ENCODE assay signal across 11 cellular contexts in genomic region chr3:151283907-151284461, GRCh38. TPM values are rescaled to one million over a fixed set of nuclear protein-coding genes. Genes with fewer than 3 reads are reported as not detected.
DNase-seq lines count a peak whose midpoint lies in the region; ATAC-seq and TF ChIP-seq lines count a peak whose summit lies in the region.
"Had no signal": no experiment of that assay in that cellular context is flagged by ENCODE, and none has a peak within 500 bp of the region (broad histone marks: within the 10 kb centered on the region; RNA-seq: fewer than 3 reads in every experiment).

No MANE protein-coding gene starts in this region.

- peaks cover 47% of the 10 kb centered on the region for H3K4me1 Mint-ChIP-seq in activated CD8-positive, alpha-beta memory T cell treated with anti-CD3 and anti-CD28 coated beads, Interleukin-2, amount 10 ng/mL, durations not matched to agents 7 days and 5 days
- H3K4me1 Mint-ChIP-seq in stimulated activated naive CD8-positive, alpha-beta T cell treated with anti-CD3 and anti-CD28 coated beads, Interleukin-15, amount 100 ng/mL, for 72 hours = peaks cover 39% of the 10 kb centered on the region

- ATAC-seq in activated CD8-positive, alpha-beta memory T cell treated with anti-CD3 and anti-CD28 coated beads, Interleukin-2, amount 10 ng/mL, durations not matched to agents 7 days and 5 days = peak; percentile 74
- ATAC-seq in stimulated activated naive CD8-positive, alpha-beta T cell treated with anti-CD3 and anti-CD28 coated beads, Interleukin-15, amount 100 ng/mL, for 72 hours = peak; percentile 81
- no peak for ATAC-seq in HG02885 (IDR thresholded peaks at IDR 0.05; ENCODE audit: poor library complexity, unreplicated experiment)
- no peak for ATAC-seq in HG02938 (IDR thresholded peaks at IDR 0.05; ENCODE audit: unreplicated experiment)

- peak overlapping the region; percentile 13; the same call in 1 of the 2 replicates for H3K27ac ChIP-seq in VCaP

- DNase-seq in activated CD8-positive, alpha-beta memory T cell treated with anti-CD3 and anti-CD28 coated beads, Interleukin-2, amount 10 ng/mL, durations not matched to agents 7 days and 5 days = no peak
- no peak for DNase-seq in activated CD8-positive, alpha-beta memory T cell treated with anti-CD3 and anti-CD28 coated beads, Interleukin-2, amount 50 U/mL, for 4 hours
- DNase-seq in foreskin fibroblast (peak; percentile 14 to 20), inferior parietal cortex (ENCODE audit: extremely low spot score) (no peak)
- peak in 1 of 2 donors; percentile 21 for DNase-seq in stimulated activated naive CD8-positive, alpha-beta T cell treated with anti-CD3 and anti-CD28 coated beads, Interleukin-15, amount 100 ng/mL, for 72 hours
- DNase-seq: effector memory CD4-positive, alpha-beta T cell; NCI-H2107; nucleus accumbens had no signal

- H3K4me3 Mint-ChIP-seq in activated CD8-positive, alpha-beta memory T cell treated with anti-CD3 and anti-CD28 coated beads, Interleukin-2, amount 10 ng/mL, durations not matched to agents 7 days and 5 days = peak overlapping the region; percentile 31
- H3K4me3 Mint-ChIP-seq in stimulated activated naive CD8-positive, alpha-beta T cell treated with anti-CD3 and anti-CD28 coated beads, Interleukin-15, amount 100 ng/mL, for 72 hours = peak overlapping the region; percentile 16 to 19

- no peaks in the 10 kb centered on the region for H3K27me3 Mint-ChIP-seq in activated CD8-positive, alpha-beta memory T cell treated with anti-CD3 and anti-CD28 coated beads, Interleukin-2, amount 10 ng/mL, durations not matched to agents 7 days and 5 days
- H3K27me3 Mint-ChIP-seq in stimulated activated naive CD8-positive, alpha-beta T cell treated with anti-CD3 and anti-CD28 coated beads, Interleukin-15, amount 100 ng/mL, for 72 hours = no peaks in the 10 kb centered on the region

- no peak overlapping the region for H3K4me3 ChIP-seq in foreskin fibroblast (ENCODE audit: low read depth in 1 of 2, low read length in 2 of 2)

- CTCF ChIA-PET in activated CD8-positive, alpha-beta memory T cell treated with anti-CD3 and anti-CD28 coated beads, Interleukin-2, amount 10 ng/mL, durations not matched to agents 7 days and 5 days (lab: Charles Lee) = interaction anchor here (0.8 to 2.4 kb wide), 12 partner anchors 44 to 132 kb away, joined by 3 to 32 read pairs (median 6); partner anchors contain the start of gene P2RY13

- peak overlapping the region; percentile 74 for H3K27ac Mint-ChIP-seq in activated CD8-positive, alpha-beta memory T cell treated with anti-CD3 and anti-CD28 coated beads, Interleukin-2, amount 10 ng/mL, durations not matched to agents 7 days and 5 days
- peak overlapping the region in 1 of 2 donors; percentile 11 for H3K27ac Mint-ChIP-seq in stimulated activated naive CD8-positive, alpha-beta T cell treated with anti-CD3 and anti-CD28 coated beads, Interleukin-15, amount 100 ng/mL, for 72 hours

- TF ChIP-seq CTCF in VCaP (conservative IDR thresholded peaks at IDR 0.05) (no peak), foreskin fibroblast (IDR thresholded peaks at IDR 0.05; ENCODE audit: low read depth, low read length) (no peak)

- no peaks in the 10 kb centered on the region for H3K36me3 Mint-ChIP-seq in activated CD8-positive, alpha-beta memory T cell treated with anti-CD3 and anti-CD28 coated beads, Interleukin-2, amount 10 ng/mL, durations not matched to agents 7 days and 5 days

- no peaks in the 10 kb centered on the region for H3K9me3 Mint-ChIP-seq in activated CD8-positive, alpha-beta memory T cell treated with anti-CD3 and anti-CD28 coated beads, Interleukin-2, amount 10 ng/mL, durations not matched to agents 7 days and 5 days (ENCODE audit: low read depth)
- H3K9me3 Mint-ChIP-seq in stimulated activated naive CD8-positive, alpha-beta T cell treated with anti-CD3 and anti-CD28 coated beads, Interleukin-15, amount 100 ng/mL, for 72 hours = no peaks in the 10 kb centered on the region

RNA-seq across cellular contexts. Expression of gene P2RY14, which starts 5.6 kb away (rescaled TPM):
- 1 to 10 TPM; 2.2 to 4.7 TPM for total RNA-seq in activated CD8-positive, alpha-beta memory T cell treated with anti-CD3 and anti-CD28 coated beads, Interleukin-2, amount 10 ng/mL, durations not matched to agents 7 days and 5 days

RNA-seq across cellular contexts. Expression of gene GPR87, which starts 32.6 kb away (rescaled TPM):
- under 1 TPM; 0.40 to 0.53 TPM for total RNA-seq in activated CD8-positive, alpha-beta memory T cell treated with anti-CD3 and anti-CD28 coated beads, Interleukin-2, amount 10 ng/mL, durations not matched to agents 7 days and 5 days

RNA-seq across cellular contexts. Expression of gene P2RY13, which starts 45.4 kb away (rescaled TPM):
- not detected for total RNA-seq in activated CD8-positive, alpha-beta memory T cell treated with anti-CD3 and anti-CD28 coated beads, Interleukin-2, amount 10 ng/mL, durations not matched to agents 7 days and 5 days

Comparison
In these comparisons a context has a peak if more than half of its experiments do, and no peak if none do; other contexts are left out.
1. ATAC-seq: peak in activated CD8-positive, alpha-beta memory T cell treated with anti-CD3 and anti-CD28 coated beads, Interleukin-2, amount 10 ng/mL, durations not matched to agents 7 days and 5 days (single experiment) and stimulated activated naive CD8-positive, alpha-beta T cell treated with anti-CD3 and anti-CD28 coated beads, Interleukin-15, amount 100 ng/mL, for 72 hours (single experiment); none in HG02885 (single experiment) and HG02938 (single experiment).
2. DNase-seq: peak in foreskin fibroblast (2 of 2); none in activated CD8-positive, alpha-beta memory T cell treated with anti-CD3 and anti-CD28 coated beads, Interleukin-2, amount 10 ng/mL, durations not matched to agents 7 days and 5 days (single experiment), activated CD8-positive, alpha-beta memory T cell treated with anti-CD3 and anti-CD28 coated beads, Interleukin-2, amount 50 U/mL, for 4 hours (single experiment) and inferior parietal cortex (single experiment).